ENCODE assay signal across 8 cellular contexts in genomic region chr12:96397756-96398421, GRCh38. TPM values are rescaled to one million over a fixed set of nuclear protein-coding genes. Genes with fewer than 3 reads are reported as not detected.
DNase-seq lines count a peak whose midpoint lies in the region; ATAC-seq and TF ChIP-seq lines count a peak whose summit lies in the region.

No MANE protein-coding gene starts in this region.

- H3K4me1 ChIP-seq in sigmoid colon: peaks cover 0 to 46% (median 27%) of the 10 kb centered on the region in 4 donors

- DNase-seq in fibroblast of gingiva (ENCODE audit: low read depth) (peak; percentile 41), sigmoid colon (no peak), germinal center (ENCODE audit: low spot score) (no peak), ureter (ENCODE audit: low spot score) (no peak)
- DNase-seq in activated CD4-positive, CD25-positive, alpha-beta regulatory T cell treated with anti-CD3 and anti-CD28 coated beads, Interleukin-2, amount 50 U/mL, for 72 hours: no peak

- peak overlapping the region; percentile 96 for H3K4me2 ChIP-seq in SU-DHL-6 (ENCODE audit: low read depth, low read length, poor library complexity, severe bottlenecking)

- intact Hi-C loops in sigmoid colon (cut with DNase I): loop anchor here (5.0 to 10.0 kb wide), 2 partner anchors 51 to 93 kb away; no protein-coding TSS in a partner anchor

- no peak for TF ChIP-seq CTCF in GM12875 (IDR thresholded peaks at IDR 0.05; ENCODE audit: borderline replicate concordance, insufficient read depth, low read depth, low read length)
- TF ChIP-seq CTCF in SU-DHL-6 (IDR thresholded peaks at IDR 0.05; ENCODE audit: insufficient read depth, low read length, poor library complexity, severe bottlenecking): no peak
- TF ChIP-seq CTCF in sigmoid colon (IDR thresholded peaks at IDR 0.05): no peak

- H3K27ac ChIP-seq in SU-DHL-6 (ENCODE audit: low read depth, low read length) (peak overlapping the region; percentile 97), sigmoid colon (peak overlapping the region; percentile 97 to 100 (median 99))

- H2AFZ ChIP-seq in SU-DHL-6 (ENCODE audit: low read depth, low read length, severe bottlenecking): no peak overlapping the region

- no peak for ATAC-seq in HG03521 (IDR thresholded peaks at IDR 0.05; ENCODE audit: unreplicated experiment)

- H3K36me3 ChIP-seq in SU-DHL-6 (ENCODE audit: low read length) (no peaks in the 10 kb centered on the region), sigmoid colon (no peaks in the 10 kb centered on the region)

- peaks cover 28% of the 10 kb centered on the region for H4K20me1 ChIP-seq in SU-DHL-6 (ENCODE audit: low read depth, low read length)

- peak overlapping the region; percentile 70 for H3K4me3 ChIP-seq in GM12875 (ENCODE audit: low read depth, low read length)
- peak overlapping the region; percentile 79 for H3K4me3 ChIP-seq in SU-DHL-6 (ENCODE audit: insufficient read depth, low read length, poor library complexity, severe bottlenecking)
- H3K4me3 ChIP-seq in sigmoid colon: peak overlapping the region in 3 of 4 donors; percentile 76 to 93 (median 91)

- no peak for TF ChIP-seq POLR2A in sigmoid colon (IDR thresholded peaks at IDR 0.05)

- H3F3A ChIP-seq in SU-DHL-6 (ENCODE audit: insufficient read depth): peaks cover 18% of the 10 kb centered on the region; the same call in 1 of the 2 replicates

- no peaks in the 10 kb centered on the region for H3K27me3 ChIP-seq in SU-DHL-6 (ENCODE audit: low read length)
- no peaks in the 10 kb centered on the region for H3K27me3 ChIP-seq in sigmoid colon

- no peaks in the 10 kb centered on the region for H3K9me3 ChIP-seq in SU-DHL-6 (ENCODE audit: insufficient read depth, low read length)
- no peaks in the 10 kb centered on the region for H3K9me3 ChIP-seq in sigmoid colon

- H3K9ac ChIP-seq in SU-DHL-6 (ENCODE audit: low read length): peak overlapping the region; percentile 97

- TF ChIP-seq EP300 in sigmoid colon (IDR thresholded peaks at IDR 0.05): no peak

- 17 to 31% methylated on average over 4 of the region's 4 CpGs for WGBS in sigmoid colon, 2 donors

- H3K79me2 ChIP-seq in SU-DHL-6 (ENCODE audit: insufficient read depth, low read length): peaks cover 69% of the 10 kb centered on the region

- H3K9me2 ChIP-seq in SU-DHL-6 (replicated peaks; ENCODE audit: insufficient read depth, low read length): no peaks in the 10 kb centered on the region

RNA-seq across cellular contexts. Expression of gene CDK17, which starts 2.4 kb away (rescaled TPM):
- 100 to 1,000 TPM in 1 of 4 donors, 10 to 100 TPM in 3; 63.2 to 117 (median 82.0) TPM for total RNA-seq in sigmoid colon
- polyA plus RNA-seq in sigmoid colon: 1 to 10 TPM; 4.6 to 9.6 (median 9.4) TPM
- 40.9 TPM for total RNA-seq in ureter
